Comparison of ENCODE assay signal across 9 cellular contexts in genomic region chr3:112770026-112770626, GRCh38.
DNase-seq lines count a peak whose midpoint lies in the region; ATAC-seq and TF ChIP-seq lines count a peak whose summit lies in the region.
"Had no signal": no experiment of that assay in that cellular context is flagged by ENCODE, and none has a peak within 500 bp of the region (broad histone marks: within the 10 kb centered on the region; RNA-seq: fewer than 3 reads in every experiment).

No MANE protein-coding gene starts in this region.

- peaks cover 4% of the 10 kb centered on the region for H3K36me3 Mint-ChIP-seq in activated T-helper 1 cell treated with anti-CD3 and anti-CD28 coated beads, Interleukin-12 subunit alpha, Interleukin-12 subunit beta, Interleukin-2, Interleukin-4 antibody, amounts not matched to agents 30 ng/mL and 10 ng/mL and 1 ng/mL, durations not matched to agents 14 hours and 24 hours and 36 hours (ENCODE audit: low read depth)

- TF ChIP-seq CTCF in HEK293 (tag by site-specific recombination; IDR thresholded peaks at IDR 0.05) (no peak), sigmoid colon (IDR thresholded peaks at IDR 0.05) (no peak), colonic mucosa (IDR thresholded peaks at IDR 0.05) (no peak)

- intact Hi-C loops in activated T-helper 1 cell treated with anti-CD3 and anti-CD28 coated beads, Interleukin-12 subunit alpha, Interleukin-12 subunit beta, Interleukin-2, Interleukin-4 antibody, amounts not matched to agents 30 ng/mL and 10 ng/mL and 1 ng/mL, durations not matched to agents 14 hours and 24 hours and 36 hours (cut with micrococcal nuclease), result loop anchor here (5.0 kb wide), 1 partner anchor 33 kb away; no protein-coding TSS in a partner anchor
- intact Hi-C loops in sigmoid colon (cut with DNase I) (no loop called here), colonic mucosa (cut with DNase I) (no loop called here)

- H3K36me3 ChIP-seq in HEK293 (ENCODE audit: control insufficient read depth in 2 of 2, insufficient read depth in 1 of 2, low read length in 2 of 2) (no peaks in the 10 kb centered on the region), sigmoid colon (no peaks in the 10 kb centered on the region), colonic mucosa (no peaks in the 10 kb centered on the region)
- H3K36me3 ChIP-seq: neutrophil had no signal

- H3K27ac ChIP-seq in HEK293 (ENCODE audit: extremely low read depth, low read depth, low read length) (no peak overlapping the region), sigmoid colon (peak overlapping the region in 1 of 4 donors; percentile 31), colonic mucosa (no peak overlapping the region)
- H3K27ac ChIP-seq: neutrophil had no signal

- peak overlapping the region; percentile 24 for H3K27ac Mint-ChIP-seq in activated T-helper 1 cell treated with anti-CD3 and anti-CD28 coated beads, Interleukin-12 subunit alpha, Interleukin-12 subunit beta, Interleukin-2, Interleukin-4 antibody, amounts not matched to agents 30 ng/mL and 10 ng/mL and 1 ng/mL, durations not matched to agents 14 hours and 24 hours and 36 hours

- H3K27me3 ChIP-seq in sigmoid colon, result no peaks in the 10 kb centered on the region
- H3K27me3 ChIP-seq in colonic mucosa, result no peaks in the 10 kb centered on the region
- H3K27me3 ChIP-seq: neutrophil had no signal

- H3K9me3 ChIP-seq in HEK293 (ENCODE audit: control insufficient read depth, insufficient read depth, low read depth, low read length), result no peaks in the 10 kb centered on the region
- no peaks in the 10 kb centered on the region for H3K9me3 ChIP-seq in sigmoid colon
- no peaks in the 10 kb centered on the region for H3K9me3 ChIP-seq in colonic mucosa
- H3K9me3 ChIP-seq: neutrophil had no signal

- no peak overlapping the region for H3K4me3 Mint-ChIP-seq in activated T-helper 1 cell treated with anti-CD3 and anti-CD28 coated beads, Interleukin-12 subunit alpha, Interleukin-12 subunit beta, Interleukin-2, Interleukin-4 antibody, amounts not matched to agents 30 ng/mL and 10 ng/mL and 1 ng/mL, durations not matched to agents 14 hours and 24 hours and 36 hours

- TF ChIP-seq EP300 in sigmoid colon (IDR thresholded peaks at IDR 0.05), result no peak

- H3K27me3 Mint-ChIP-seq in activated T-helper 1 cell treated with anti-CD3 and anti-CD28 coated beads, Interleukin-12 subunit alpha, Interleukin-12 subunit beta, Interleukin-2, Interleukin-4 antibody, amounts not matched to agents 30 ng/mL and 10 ng/mL and 1 ng/mL, durations not matched to agents 14 hours and 24 hours and 36 hours (ENCODE audit: insufficient read depth), result peaks cover 4% of the 10 kb centered on the region

- peaks cover 25% of the 10 kb centered on the region for H3K4me1 Mint-ChIP-seq in activated T-helper 1 cell treated with anti-CD3 and anti-CD28 coated beads, Interleukin-12 subunit alpha, Interleukin-12 subunit beta, Interleukin-2, Interleukin-4 antibody, amounts not matched to agents 30 ng/mL and 10 ng/mL and 1 ng/mL, durations not matched to agents 14 hours and 24 hours and 36 hours (ENCODE audit: low read depth)

- TF ChIP-seq POLR2A in sigmoid colon (IDR thresholded peaks at IDR 0.05), result no peak

- CTCF ChIA-PET in HEK293 (lab: Yijun Ruan, JAX), result interaction anchor here (0.6 kb wide), 1 partner anchor 12 kb away, joined by 5 read pairs; no protein-coding TSS in a partner anchor

- H3K4me3 ChIP-seq in HEK293 (ENCODE audit: low read depth, low read length), result no peak overlapping the region
- H3K4me3 ChIP-seq in sigmoid colon, result no peak overlapping the region
- H3K4me3 ChIP-seq in colonic mucosa, result no peak overlapping the region

- no peaks in the 10 kb centered on the region for H3K9me3 Mint-ChIP-seq in activated T-helper 1 cell treated with anti-CD3 and anti-CD28 coated beads, Interleukin-12 subunit alpha, Interleukin-12 subunit beta, Interleukin-2, Interleukin-4 antibody, amounts not matched to agents 30 ng/mL and 10 ng/mL and 1 ng/mL, durations not matched to agents 14 hours and 24 hours and 36 hours

- no peak overlapping the region for H3K9ac ChIP-seq in colonic mucosa (ENCODE audit: low read depth in 2 of 2, low read length in 2 of 2)

- peak; percentile 91 for DNase-seq in A172 (ENCODE audit: low spot score)
- no peak for DNase-seq in activated T-helper 1 cell treated with anti-CD3 and anti-CD28 coated beads, Interleukin-12 subunit alpha, Interleukin-12 subunit beta, Interleukin-2, Interleukin-4 antibody, amounts not matched to agents 30 ng/mL and 10 ng/mL and 1 ng/mL, durations not matched to agents 14 hours and 24 hours and 36 hours (ENCODE audit: low spot score)
- peak; percentile 47 for DNase-seq in iPS DF 19.7 (ENCODE audit: low read depth, low spot score)
- no peak for DNase-seq in sigmoid colon
- no peak for DNase-seq in left lobe of liver (ENCODE audit: low spot score)
- no peak for DNase-seq in colonic mucosa

- no peaks in the 10 kb centered on the region; the same call in 1 of the 2 replicates for H3K4me1 ChIP-seq in HEK293 (ENCODE audit: control insufficient read depth, insufficient read depth, low read length)
- peaks cover 0 to 18% (median 12%) of the 10 kb centered on the region in 4 donors for H3K4me1 ChIP-seq in sigmoid colon
- H3K4me1 ChIP-seq in colonic mucosa, result no peaks in the 10 kb centered on the region

- POLR2A ChIA-PET in HEK293 (lab: Yijun Ruan, JAX), result no interaction called here

- ATAC-seq in HG02642 (IDR thresholded peaks at IDR 0.05; ENCODE audit: poor library complexity, unreplicated experiment), result no peak
- ATAC-seq in left lobe of liver, result no peak

- WGBS in sigmoid colon, 2 donors, result 77 to 84% methylated on average over 3 of the region's 3 CpGs

TF ChIP-seq in HEK293, 187 proteins besides CTCF, POLR2A, EP300 and RAD21:
- TF ChIP-seq SCRT2 (tag by site-specific recombination; IDR thresholded peaks at IDR 0.05), result peak; percentile 25; the same call in 1 of the 2 replicates
- TF ChIP-seq ZXDB (tag by site-specific recombination; IDR thresholded peaks at IDR 0.05), result no peak
TF ChIP-seq in HEK293: peak in this region for 1.

Comparison
In these comparisons a context has a peak if more than half of its experiments do, and no peak if none do; other contexts are left out.
1. DNase-seq: peak in A172 (single experiment) and iPS DF 19.7 (single experiment); none in activated T-helper 1 cell treated with anti-CD3 and anti-CD28 coated beads, Interleukin-12 subunit alpha, Interleukin-12 subunit beta, Interleukin-2, Interleukin-4 antibody, amounts not matched to agents 30 ng/mL and 10 ng/mL and 1 ng/mL, durations not matched to agents 14 hours and 24 hours and 36 hours (single experiment), sigmoid colon (single experiment), left lobe of liver (single experiment) and colonic mucosa (single experiment).